8 cellular contexts compared by ENCODE assay signal in the genomic region with DNA sequence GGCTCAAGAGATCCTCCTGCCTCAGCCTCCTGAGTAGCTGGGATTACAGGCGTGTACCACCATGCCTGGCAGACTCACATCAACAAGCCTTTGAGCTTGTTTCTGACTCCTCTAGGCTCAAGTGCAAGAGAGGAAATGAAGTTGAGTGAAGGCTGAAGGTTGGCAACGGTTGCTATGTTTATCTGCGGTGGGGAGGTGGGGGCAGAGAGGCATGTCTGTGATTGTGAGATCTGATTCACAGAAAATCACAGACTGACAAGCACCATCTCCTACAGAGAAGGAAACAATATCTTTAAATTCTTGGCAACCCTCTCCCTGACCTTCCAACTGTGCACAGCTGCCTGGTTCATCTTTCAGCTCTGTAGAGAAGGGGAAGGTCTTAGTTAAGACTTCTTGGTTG. TPM values are rescaled to one million over a fixed set of nuclear protein-coding genes. Genes with fewer than 3 reads are reported as not detected.
DNase-seq lines count a peak whose midpoint lies in the region; ATAC-seq and TF ChIP-seq lines count a peak whose summit lies in the region.

No MANE protein-coding gene starts in this region.

- peak; percentile 39 for ATAC-seq in Right ventricle myocardium superior (ENCODE audit: poor library complexity)
- peak; percentile 57 for ATAC-seq in HG03565 (IDR thresholded peaks at IDR 0.05; ENCODE audit: unreplicated experiment)

- H3K27me3 Mint-ChIP-seq in nephron progenitor cell (ENCODE audit: low read depth, poor library complexity), result peaks cover 5% of the 10 kb centered on the region

- H3K27ac ChIP-seq in right atrium auricular region, result no peak overlapping the region
- no peak overlapping the region for H3K27ac ChIP-seq in colonic mucosa

- peaks cover 3% of the 10 kb centered on the region for H3K9me3 Mint-ChIP-seq in nephron progenitor cell

- no peaks in the 10 kb centered on the region for H3K9me3 ChIP-seq in right atrium auricular region
- H3K9me3 ChIP-seq in colonic mucosa, result no peaks in the 10 kb centered on the region

- no peaks in the 10 kb centered on the region for H3K36me3 Mint-ChIP-seq in nephron progenitor cell (ENCODE audit: low read depth)

- TF ChIP-seq CTCF in right atrium auricular region (IDR thresholded peaks at IDR 0.05) (no peak), colonic mucosa (IDR thresholded peaks at IDR 0.05) (no peak), nephron progenitor cell (IDR thresholded peaks at IDR 0.05) (no peak)

- no peak overlapping the region for H3K27ac Mint-ChIP-seq in nephron progenitor cell

- no peak overlapping the region for H3K9ac ChIP-seq in colonic mucosa (ENCODE audit: low read depth in 2 of 2, low read length in 2 of 2)

- H3K4me1 ChIP-seq in right atrium auricular region, result peaks cover 0 to 20% of the 10 kb centered on the region in 2 donors
- H3K4me1 ChIP-seq in colonic mucosa, result peaks cover 3% of the 10 kb centered on the region

- H3K4me1 Mint-ChIP-seq in nephron progenitor cell, result peaks cover 20% of the 10 kb centered on the region

- H3K4me3 Mint-ChIP-seq in nephron progenitor cell, result no peak overlapping the region

- intact Hi-C loops in Right ventricle myocardium superior (cut with DNase I), result no loop called here
- intact Hi-C loops in colonic mucosa (cut with DNase I), result no loop called here

- DNase-seq in Right ventricle myocardium superior (no peak), right atrium auricular region (ENCODE audit: low spot score) (no peak), colonic mucosa (peak; percentile 24), nephron progenitor cell (no peak), occipital lobe (lab: John Stamatoyannopoulos, UW) (no peak)
- peak; percentile 26 to 67 (median 54) for DNase-seq in activated CD4-positive, CD25-positive, alpha-beta regulatory T cell (lab: John Stamatoyannopoulos, UW)
- DNase-seq in stimulated activated CD4-positive, alpha-beta T cell treated with anti-CD3 and anti-CD28 coated beads, Interleukin-4, amount 100 ng/mL, for 1 hour, result peak; percentile 59

- H3K4me3 ChIP-seq in right atrium auricular region (no peak overlapping the region), colonic mucosa (no peak overlapping the region)

- H3K36me3 ChIP-seq in right atrium auricular region (no peaks in the 10 kb centered on the region), colonic mucosa (no peaks in the 10 kb centered on the region)

- no peaks in the 10 kb centered on the region for H3K27me3 ChIP-seq in right atrium auricular region
- H3K27me3 ChIP-seq in colonic mucosa, result no peaks in the 10 kb centered on the region

RNA-seq across cellular contexts. Expression of gene NINJ2, which starts 22.1 kb away (rescaled TPM):
- total RNA-seq in Right ventricle myocardium superior (12.6 TPM), right atrium auricular region (1 to 10 TPM; 5.4 to 8.8 TPM), colonic mucosa (1 to 10 TPM; 2.1 to 4.2 TPM), occipital lobe (0.31 TPM)

Comparison
In these comparisons a context has a peak if more than half of its experiments do, and no peak if none do; other contexts are left out.
1. DNase-seq: peak in activated CD4-positive, CD25-positive, alpha-beta regulatory T cell (4 of 4), colonic mucosa (single experiment) and stimulated activated CD4-positive, alpha-beta T cell treated with anti-CD3 and anti-CD28 coated beads, Interleukin-4, amount 100 ng/mL, for 1 hour (single experiment); none in Right ventricle myocardium superior (single experiment), right atrium auricular region (single experiment), nephron progenitor cell (single experiment) and occipital lobe (single experiment).